In the genomic region with DNA sequence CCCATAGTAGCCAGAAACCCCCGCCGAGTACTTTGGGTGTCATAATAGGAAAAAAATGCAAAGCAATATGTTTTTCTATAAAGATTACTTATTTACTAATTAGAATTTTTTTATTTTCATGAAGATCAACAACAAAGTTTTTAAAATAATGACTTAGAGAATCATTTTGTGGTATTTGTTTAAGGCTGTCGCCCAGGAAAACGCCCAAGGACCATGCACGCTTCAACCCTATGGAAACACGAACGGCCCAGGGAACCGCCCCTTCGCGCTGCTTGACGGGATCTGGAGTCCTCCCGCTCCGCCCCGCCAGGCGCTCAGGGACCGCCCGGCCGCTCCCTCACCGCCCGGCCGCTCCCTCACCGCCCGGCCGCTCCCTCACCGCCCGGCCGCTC, we compare ENCODE assay signal across 7 cellular contexts. TPM values are rescaled to one million over a fixed set of nuclear protein-coding genes. Genes with fewer than 3 reads are reported as not detected.
DNase-seq lines count a peak whose midpoint lies in the region; ATAC-seq and TF ChIP-seq lines count a peak whose summit lies in the region.

No MANE protein-coding gene starts in this region.

- peaks cover 15% of the 10 kb centered on the region for H3K4me1 Mint-ChIP-seq in activated CD8-positive, alpha-beta T cell treated with anti-CD3 and anti-CD28 coated beads for 36 hours (ENCODE audit: low read depth)
- peaks cover 22% of the 10 kb centered on the region for H3K4me1 Mint-ChIP-seq in endodermal cell

- peak; percentile 89 for ATAC-seq in GM19324 (IDR thresholded peaks at IDR 0.05; ENCODE audit: low FRiP score, unreplicated experiment)
- peak; percentile 82 for ATAC-seq in HG03139 (IDR thresholded peaks at IDR 0.05; ENCODE audit: unreplicated experiment)
- peak; percentile 90 for ATAC-seq in activated CD8-positive, alpha-beta T cell treated with anti-CD3 and anti-CD28 coated beads for 36 hours

- DNase-seq in NCI-H69 (lab: John Stamatoyannopoulos, UW) (peak; percentile 100), endodermal cell (peak; percentile 98), nucleus accumbens (lab: John Stamatoyannopoulos, UW) (peak in 50 of 56 donors; percentile 64 to 98 (median 94)), thyroid gland (peak; percentile 94 to 95)
- DNase-seq in activated CD8-positive, alpha-beta T cell treated with anti-CD3 and anti-CD28 coated beads for 36 hours, result peak; percentile 95

- H3K4me3 Mint-ChIP-seq in activated CD8-positive, alpha-beta T cell treated with anti-CD3 and anti-CD28 coated beads for 36 hours, result peak overlapping the region; percentile 96
- H3K4me3 Mint-ChIP-seq in endodermal cell, result peak overlapping the region; percentile 95

- CTCF ChIA-PET in activated CD8-positive, alpha-beta T cell treated with anti-CD3 and anti-CD28 coated beads for 36 hours (lab: Charles Lee), result interaction anchor here (0.7 kb wide), 1 partner anchor 795 kb away, joined by 3 read pairs; no protein-coding TSS in a partner anchor

- intact Hi-C loops in activated CD8-positive, alpha-beta T cell treated with anti-CD3 and anti-CD28 coated beads for 36 hours (cut with micrococcal nuclease), result no loop called here
- intact Hi-C loops in thyroid gland (cut with DNase I), result loop anchor here (10.0 kb wide), 1 partner anchor 50 kb away; no protein-coding TSS in a partner anchor

- 0% methylated on average over 9 to 23 of the region's 27 CpGs for WGBS in endodermal cell (ENCODE audit: insufficient coverage in 1 of 2, insufficient read length in 1 of 2), 2 experiments
- 4% methylated on average over 21 to 23 of the region's 27 CpGs for WGBS in thyroid gland, 2 donors

- H3K9me3 Mint-ChIP-seq in activated CD8-positive, alpha-beta T cell treated with anti-CD3 and anti-CD28 coated beads for 36 hours, result no peaks in the 10 kb centered on the region
- H3K9me3 Mint-ChIP-seq in endodermal cell, result no peaks in the 10 kb centered on the region

- peaks cover 33% of the 10 kb centered on the region for H3K36me3 ChIP-seq in endodermal cell (ENCODE audit: control insufficient read depth, insufficient read depth, low read length)
- H3K36me3 ChIP-seq in thyroid gland, result peaks cover 0 to 5% of the 10 kb centered on the region in 2 donors

- H3K4me3 ChIP-seq in endodermal cell (ENCODE audit: low read length), result peak overlapping the region; percentile 28
- H3K4me3 ChIP-seq in thyroid gland (replicated peaks in 1 of 3), result no peak overlapping the region

- H3K9me3 ChIP-seq in endodermal cell (ENCODE audit: control insufficient read depth, low read length) (no peaks in the 10 kb centered on the region), thyroid gland (no peaks in the 10 kb centered on the region)

- POLR2A ChIA-PET in activated CD8-positive, alpha-beta T cell treated with anti-CD3 and anti-CD28 coated beads for 36 hours (lab: Charles Lee), result interaction anchor here (0.6 to 1.8 kb wide), 2 partner anchors 15 to 40 kb away, joined by 3 to 4 read pairs; no protein-coding TSS in a partner anchor

- peaks cover 2% of the 10 kb centered on the region for H3K4me1 ChIP-seq in endodermal cell (ENCODE audit: control insufficient read depth, insufficient read depth, low read length)
- H3K4me1 ChIP-seq in thyroid gland, result peaks cover 7 to 13% of the 10 kb centered on the region in 2 donors

- no peak overlapping the region for H3K9ac ChIP-seq in endodermal cell (ENCODE audit: extremely low read depth, low read length, poor library complexity, severe bottlenecking)

- no peaks in the 10 kb centered on the region for H3K27me3 Mint-ChIP-seq in activated CD8-positive, alpha-beta T cell treated with anti-CD3 and anti-CD28 coated beads for 36 hours
- H3K27me3 Mint-ChIP-seq in endodermal cell (ENCODE audit: insufficient read depth), result no peaks in the 10 kb centered on the region

- no peak overlapping the region for H3K27ac ChIP-seq in endodermal cell (ENCODE audit: low read depth, low read length)
- no peak overlapping the region for H3K27ac ChIP-seq in thyroid gland

- H3K27me3 ChIP-seq in endodermal cell (ENCODE audit: control insufficient read depth, insufficient read depth, low read length, poor library complexity, severe bottlenecking), result no peaks in the 10 kb centered on the region
- H3K27me3 ChIP-seq in thyroid gland, result no peaks in the 10 kb centered on the region

- TF ChIP-seq POLR2A in thyroid gland (IDR thresholded peaks at IDR 0.05), result no peak

- TF ChIP-seq CTCF in activated CD8-positive, alpha-beta T cell treated with anti-CD3 and anti-CD28 coated beads for 36 hours (IDR thresholded peaks at IDR 0.05), result no peak
- no peak for TF ChIP-seq CTCF in endodermal cell (conservative IDR thresholded peaks at IDR 0.05)
- no peak for TF ChIP-seq CTCF in thyroid gland (IDR thresholded peaks at IDR 0.05)

- peaks cover 36% of the 10 kb centered on the region for H3K36me3 Mint-ChIP-seq in activated CD8-positive, alpha-beta T cell treated with anti-CD3 and anti-CD28 coated beads for 36 hours (ENCODE audit: low read depth)
- H3K36me3 Mint-ChIP-seq in endodermal cell (ENCODE audit: low read depth), result peaks cover 28% of the 10 kb centered on the region

- H3K27ac Mint-ChIP-seq in activated CD8-positive, alpha-beta T cell treated with anti-CD3 and anti-CD28 coated beads for 36 hours, result peak overlapping the region; percentile 96
- no peak overlapping the region for H3K27ac Mint-ChIP-seq in endodermal cell

RNA-seq across cellular contexts. Expression of a gene that starts 0.4 kb away (rescaled TPM):
- total RNA-seq in activated CD8-positive, alpha-beta T cell treated with anti-CD3 and anti-CD28 coated beads for 36 hours, result 100 to 1,000 TPM; 165 to 180 TPM
- total RNA-seq in endodermal cell, result 100 to 1,000 TPM; 248 to 310 TPM
- polyA plus RNA-seq in endodermal cell (2013, experiment 1 of 2), result 444 TPM
- polyA plus RNA-seq in endodermal cell (2013, experiment 2 of 2), result 412 TPM
- 10 to 100 TPM; 13.3 to 25.8 (median 17.5) TPM for total RNA-seq in thyroid gland

RNA-seq across cellular contexts. Expression of a gene that starts 38.9 kb away (rescaled TPM):
- 10 to 100 TPM; 21.0 to 21.7 TPM for total RNA-seq in activated CD8-positive, alpha-beta T cell treated with anti-CD3 and anti-CD28 coated beads for 36 hours
- 10 to 100 TPM; 14.0 to 14.1 TPM for total RNA-seq in endodermal cell
- polyA plus RNA-seq in endodermal cell (2013, experiment 1 of 2), result 24.2 TPM
- 20.7 TPM for polyA plus RNA-seq in endodermal cell (2013, experiment 2 of 2)
- total RNA-seq in thyroid gland, result 10 to 100 TPM in 2 of 4 donors, 1 to 10 TPM in 2; 6.7 to 14.4 (median 10.6) TPM

Comparison
In these comparisons a context has a peak if more than half of its experiments do, and no peak if none do; other contexts are left out.
1. RNA of a gene that starts 0.4 kb away (total RNA-seq): 248 to 310 TPM in endodermal cell and 165 to 180 TPM in activated CD8-positive, alpha-beta T cell treated with anti-CD3 and anti-CD28 coated beads for 36 hours; 13.3 to 25.8 TPM in thyroid gland; every median in the first group is over 4 times any median in the second.
2. Peak in every context shown above with its lines, with median percentiles within 50 percentile points of each other: ATAC-seq and DNase-seq.